ENCODE assay signal across 29 cellular contexts in the genomic region with DNA sequence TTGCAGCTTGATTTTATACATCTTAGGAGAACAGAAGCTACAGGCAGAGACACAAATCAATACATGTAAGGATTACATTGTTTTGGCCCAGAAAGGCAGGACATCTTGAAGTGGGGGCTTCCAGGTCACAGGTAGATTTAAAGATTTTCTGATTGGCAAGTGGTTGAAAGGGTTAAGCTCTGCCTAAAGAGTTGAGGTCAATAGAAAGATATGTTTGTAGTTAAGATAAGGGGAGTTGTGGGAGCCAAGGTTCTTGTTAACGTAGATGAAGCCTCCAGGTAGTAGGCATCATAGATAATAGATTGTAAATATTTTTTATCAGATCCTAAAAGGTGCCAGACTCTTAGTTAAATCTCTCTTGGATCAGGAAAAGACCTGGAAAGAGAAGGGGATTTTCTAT. TPM values are rescaled to one million over a fixed set of nuclear protein-coding genes. Genes with fewer than 3 reads are reported as not detected.
"Had no signal": no experiment of that assay in that cellular context is flagged by ENCODE, and none has a peak within 500 bp of the region (broad histone marks: within the 10 kb centered on the region; RNA-seq: fewer than 3 reads in every experiment).

No MANE protein-coding gene starts in this region.

- H3K27me3 Mint-ChIP-seq: stimulated activated naive CD8-positive, alpha-beta T cell treated with anti-CD3 and anti-CD28 coated beads, Interleukin-15, Interleukin-2, amounts not matched to agents 100 ng/mL and 50 ng/mL, for 24 hours had no signal

- H3K4me3 Mint-ChIP-seq: immature natural killer cell; natural killer cell; neural progenitor cell; stimulated activated naive B cell treated with anti-CD40 and anti-IgM and Interleukin-4, amounts not matched to agents 10 μg/mL and 1 μg/mL and 100 μg/mL, for 72 hours; stimulated activated naive CD8-positive, alpha-beta T cell treated with anti-CD3 and anti-CD28 coated beads, Interleukin-15, Interleukin-2, amounts not matched to agents 100 ng/mL and 50 ng/mL, for 24 hours had no signal

- ATAC-seq: heart right ventricle; left colon; natural killer cell; stimulated activated naive B cell treated with anti-CD40 and anti-IgM and Interleukin-4, amounts not matched to agents 10 μg/mL and 1 μg/mL and 100 μg/mL, for 72 hours had no signal

- H3K9me3 Mint-ChIP-seq: immature natural killer cell; natural killer cell; stimulated activated naive B cell treated with anti-CD40 and anti-IgM and Interleukin-4, amounts not matched to agents 10 μg/mL and 1 μg/mL and 100 μg/mL, for 72 hours; stimulated activated naive CD8-positive, alpha-beta T cell treated with anti-CD3 and anti-CD28 coated beads, Interleukin-15, Interleukin-2, amounts not matched to agents 100 ng/mL and 50 ng/mL, for 24 hours had no signal

- H3K36me3 ChIP-seq: colonic mucosa, esophagus squamous epithelium, heart right ventricle, left ventricle myocardium inferior, neural progenitor cell, prostate gland, right atrium auricular region, sigmoid colon, thoracic aorta, tibial nerve, upper lobe of left lung, vagina had no signal

- DNase-seq: colonic mucosa; dermis blood vessel endothelial cell; effector memory CD4-positive, alpha-beta T cell; erythroblast; esophagus squamous epithelium; foreskin melanocyte; glutamatergic neuron; heart right ventricle; hypothalamus; immature natural killer cell; left colon; left ventricle myocardium inferior; lower lobe of right lung; natural killer cell; sigmoid colon; stimulated activated CD4-positive, alpha-beta T cell treated with anti-CD3 and anti-CD28 coated beads, Interleukin-4, amount 100 ng/mL, for 4 hours; stimulated activated naive B cell treated with anti-CD40 and anti-IgM and Interleukin-4, amounts not matched to agents 10 μg/mL and 1 μg/mL and 100 μg/mL, for 72 hours had no signal

- H3K9me3 ChIP-seq: colonic mucosa, left ventricle myocardium inferior, lower lobe of right lung, prostate gland, right atrium auricular region, sigmoid colon, thoracic aorta, tibial nerve, upper lobe of left lung, vagina had no signal

- H3K36me3 Mint-ChIP-seq: immature natural killer cell; natural killer cell; neural progenitor cell; stimulated activated naive B cell treated with anti-CD40 and anti-IgM and Interleukin-4, amounts not matched to agents 10 μg/mL and 1 μg/mL and 100 μg/mL, for 72 hours had no signal

- H3K27me3 ChIP-seq: colonic mucosa, esophagus squamous epithelium, neural progenitor cell, right atrium auricular region, sigmoid colon, tibial nerve, upper lobe of left lung, vagina had no signal

- H3K4me3 ChIP-seq: colonic mucosa, esophagus squamous epithelium, heart right ventricle, left ventricle myocardium inferior, lower lobe of right lung, neural progenitor cell, prostate gland, right atrium auricular region, sigmoid colon, thoracic aorta, tibial nerve, upper lobe of left lung, vagina had no signal

- H3K27ac Mint-ChIP-seq: immature natural killer cell; natural killer cell; neural progenitor cell; stimulated activated naive B cell treated with anti-CD40 and anti-IgM and Interleukin-4, amounts not matched to agents 10 μg/mL and 1 μg/mL and 100 μg/mL, for 72 hours; stimulated activated naive CD8-positive, alpha-beta T cell treated with anti-CD3 and anti-CD28 coated beads, Interleukin-15, Interleukin-2, amounts not matched to agents 100 ng/mL and 50 ng/mL, for 24 hours had no signal

- H3K27ac ChIP-seq: colonic mucosa, esophagus squamous epithelium, heart right ventricle, left ventricle myocardium inferior, lower lobe of right lung, neural progenitor cell, prostate gland, right atrium auricular region, sigmoid colon, thoracic aorta, tibial nerve, upper lobe of left lung, vagina had no signal

- H3K9ac ChIP-seq: neural progenitor cell had no signal

- H3K4me1 ChIP-seq: colonic mucosa, neural progenitor cell, prostate gland had no signal

RNA-seq across cellular contexts. Expression of a gene that starts 5.5 kb away (rescaled TPM):
- total RNA-seq: chondrocyte, heart right ventricle, left ventricle myocardium inferior, mononuclear cell, right atrium auricular region, sigmoid colon, skeletal muscle tissue, thoracic aorta had no signal

RNA-seq across cellular contexts. Expression of a gene that starts 52.1 kb away (rescaled TPM):
- total RNA-seq: dermis blood vessel endothelial cell, mononuclear cell, osteoblast had no signal
